In genomic region chr2:16614314-16614860, GRCh38 we compare ENCODE assay signal across 14 cellular contexts. TPM values are rescaled to one million over a fixed set of nuclear protein-coding genes. Genes with fewer than 3 reads are reported as not detected.
DNase-seq lines count a peak whose midpoint lies in the region; ATAC-seq, FAIRE-seq and TF ChIP-seq lines count a peak whose summit lies in the region.
"Had no signal": no experiment of that assay in that cellular context is flagged by ENCODE, and none has a peak within 500 bp of the region (broad histone marks: within the 10 kb centered on the region; RNA-seq: fewer than 3 reads in every experiment).

No MANE protein-coding gene starts in this region.

- peak; percentile 66; the same call in 1 of the 2 replicates for TF ChIP-seq EP300 in K562 (IDR thresholded peaks at IDR 0.05; ENCODE audit: low read length)

- H3K27ac Mint-ChIP-seq in CD14-positive monocyte, result peak overlapping the region in 6 of 7 donors; percentile 1 to 43 (median 26)
- H3K27ac Mint-ChIP-seq: activated T-helper 17 cell treated with anti-CD3 and anti-CD28 coated beads, Interleukin-2, amount 50 U/mL, for 72 hours had no signal

- in situ Hi-C loops in K562 (cut with MboI), result loop anchor here (5.0 to 25.0 kb wide), 2 partner anchors 82 to 698 kb away; no protein-coding TSS in a partner anchor

- H3K36me3 ChIP-seq in K562 (ENCODE audit: control insufficient read depth, insufficient read depth, low read length), result no peaks in the 10 kb centered on the region
- no peaks in the 10 kb centered on the region for H3K36me3 ChIP-seq in mucosa of rectum (ENCODE audit: control insufficient read depth in 2 of 2, insufficient read depth in 2 of 2, low read length in 2 of 2)

- peaks cover 0 to 2% (median 0%) of the 10 kb centered on the region in 7 donors for H3K9me3 Mint-ChIP-seq in CD14-positive monocyte
- H3K9me3 Mint-ChIP-seq: activated T-helper 17 cell treated with anti-CD3 and anti-CD28 coated beads, Interleukin-2, amount 50 U/mL, for 72 hours; neural crest cell had no signal

- CTCF ChIA-PET in K562 (lab: Yijun Ruan, JAX; ENCODE audit: low intra/inter-chr PET ratio), result interaction anchor here (4.8 kb wide), 1 partner anchor 141 kb away, joined by 65 read pairs; no protein-coding TSS in a partner anchor

- no peaks in the 10 kb centered on the region for H3K9me3 ChIP-seq in K562 (replicated peaks; ENCODE audit: control insufficient read depth, insufficient read depth, low read depth, low read length)
- H3K9me3 ChIP-seq in mucosa of rectum (ENCODE audit: control insufficient read depth in 2 of 2, low read length in 2 of 2), result no peaks in the 10 kb centered on the region
- H3K9me3 ChIP-seq: Caco-2 had no signal

- POLR2A ChIA-PET in K562 (lab: Yijun Ruan, JAX), result interaction anchor here (0.6 to 1.0 kb wide), 2 partner anchors 143 to 744 kb away, joined by 3 to 4 read pairs; no protein-coding TSS in a partner anchor

- TF ChIP-seq CTCF in CD14-positive monocyte (IDR thresholded peaks at IDR 0.05) (no peak), K562 (IDR thresholded peaks at IDR 0.05 in 2 of 3, conservative IDR thresholded peaks at IDR 0.05 in 1 of 3; ENCODE audit: insufficient read depth in 2 of 3, low read depth in 1 of 3, low read length in 3 of 3) (no peak)

- ATAC-seq in K562 (peak; percentile 44), HG03521 (IDR thresholded peaks at IDR 0.05; ENCODE audit: unreplicated experiment) (no peak)
- ATAC-seq: activated T-helper 17 cell treated with anti-CD3 and anti-CD28 coated beads, Interleukin-2, amount 50 U/mL, for 72 hours had no signal

- peak overlapping the region; percentile 10; the same call in 1 of the 2 replicates for H3K4me2 ChIP-seq in K562 (ENCODE audit: insufficient read depth, low read length)
- H3K4me2 ChIP-seq: KMS-11 had no signal

- H2AFZ ChIP-seq in K562 (ENCODE audit: low read depth, low read length), result no peak overlapping the region

- 1% methylated on average over 10 of the region's 10 CpGs for WGBS in K562 (ENCODE audit: insufficient coverage, low coverage, missing lambda C conversion rate)

- TF ChIP-seq RAD21 in K562 (CRISPR knock-in tag; conservative IDR thresholded peaks at IDR 0.05 in 1 of 2, IDR thresholded peaks at IDR 0.05 in 1 of 2), result peak in 1 of 2 experiments; percentile 8; a peak in 1 of 4 replicates

- H3K9ac ChIP-seq in K562 (ENCODE audit: insufficient read depth in 1 of 2, low read depth in 2 of 2, low read length in 2 of 2), result no peak overlapping the region
- H3K9ac ChIP-seq in mucosa of rectum (ENCODE audit: low read depth in 1 of 2, low read length in 2 of 2), result no peak overlapping the region
- H3K9ac ChIP-seq: KMS-11 had no signal

- H3K4me3 Mint-ChIP-seq in CD14-positive monocyte, result no peak overlapping the region
- H3K4me3 Mint-ChIP-seq: activated T-helper 17 cell treated with anti-CD3 and anti-CD28 coated beads, Interleukin-2, amount 50 U/mL, for 72 hours; neural crest cell had no signal

- no TSS peak for BruUV-seq in K562 (replicated peaks; lab: Mats Ljungman, UMichigan)

- H3K27me3 ChIP-seq in K562 (ENCODE audit: control insufficient read depth in 2 of 2, insufficient read depth in 2 of 2, low read length in 2 of 2) (no peaks in the 10 kb centered on the region), mucosa of rectum (ENCODE audit: control insufficient read depth in 2 of 2, insufficient read depth in 2 of 2, low read length in 2 of 2) (no peaks in the 10 kb centered on the region)

- FAIRE-seq in K562 (lab: Jason Lieb, UNC), result no peak

- peak; percentile 14 for DNase-seq in CD14-positive monocyte (ENCODE audit: low spot score)
- peak; percentile 77 for DNase-seq in NCI-H1105 (lab: John Stamatoyannopoulos, UW)
- peak in 3 of 4 experiments; percentile 23 to 47 (median 30) for DNase-seq in K562 (ENCODE audit: extremely low read depth in 1 of 4, low spot score in 3 of 4)
- DNase-seq in activated gamma-delta T cell treated with Interleukin-2 at 50 U/mL for 16 hours, result no peak
- no peak for DNase-seq in iPS-NIHi11 (ENCODE audit: low spot score)
- DNase-seq in NCI-H1048 (lab: John Stamatoyannopoulos, UW), result no peak
- DNase-seq: Caco-2; stimulated activated CD4-positive, alpha-beta T cell treated with anti-CD3 and anti-CD28 coated beads, Interleukin-1b, Interleukin-23, amount 100 ng/mL, for 48 hours had no signal

- peaks cover 3 to 12% of the 10 kb centered on the region in 2 experiments; a peak in 2 of 5 replicates for H3K4me1 ChIP-seq in K562 (replicated peaks in 1 of 2; ENCODE audit: control insufficient read depth in 2 of 2, insufficient read depth in 2 of 2, low read length in 2 of 2)
- peaks cover 5% of the 10 kb centered on the region in 2 donors for H3K4me1 ChIP-seq in mucosa of rectum (ENCODE audit: control insufficient read depth in 2 of 2, insufficient read depth in 2 of 2, low read length in 2 of 2)
- H3K4me1 ChIP-seq: Caco-2 had no signal

- H3K4me3 ChIP-seq in K562 (no peak overlapping the region), mucosa of rectum (ENCODE audit: low read length in 2 of 2) (no peak overlapping the region)
- H3K4me3 ChIP-seq: coronary artery had no signal

- no peaks in the 10 kb centered on the region for H3K27me3 Mint-ChIP-seq in CD14-positive monocyte (ENCODE audit: low read depth in 3 of 3)

- no peaks in the 10 kb centered on the region for H4K20me1 ChIP-seq in K562 (replicated peaks; ENCODE audit: control insufficient read depth, insufficient read depth, low read length)

- H3K27ac ChIP-seq in K562 (ENCODE audit: extremely low read depth, low read depth, low read length) (no peak overlapping the region), mucosa of rectum (ENCODE audit: low read depth in 2 of 2, low read length in 2 of 2) (peak overlapping the region; percentile 5 to 12)
- H3K27ac ChIP-seq: KMS-11 had no signal

- H3K79me2 ChIP-seq in K562 (ENCODE audit: control insufficient read depth, insufficient read depth, low read length), result no peaks in the 10 kb centered on the region

- no peaks in the 10 kb centered on the region for H3K9me1 ChIP-seq in K562 (ENCODE audit: control insufficient read depth, insufficient read depth, low read length)

- TF ChIP-seq POLR2A in K562 (conservative IDR thresholded peaks at IDR 0.05), result no peak

- intact Hi-C loops in CD14-positive monocyte (cut with micrococcal nuclease) (loop anchor here (5.0 kb wide), 2 partner anchors 113 to 143 kb away; no protein-coding TSS in a partner anchor), K562 (cut with micrococcal nuclease) (loop anchor here (5.0 kb wide), 1 partner anchor 288 kb away; no protein-coding TSS in a partner anchor)

- H3K4me1 Mint-ChIP-seq in CD14-positive monocyte, result peaks cover 65% of the 10 kb centered on the region
- H3K4me1 Mint-ChIP-seq: activated T-helper 17 cell treated with anti-CD3 and anti-CD28 coated beads, Interleukin-2, amount 50 U/mL, for 72 hours had no signal

- peaks cover 90 to 91% of the 10 kb centered on the region in 2 donors for H3K36me3 Mint-ChIP-seq in CD14-positive monocyte

TF ChIP-seq in K562, 482 proteins besides CTCF, POLR2A, EP300 and RAD21 (continues in another document):
- 0 out of 2 replicates have a peak, but pooled peaks have one; percentile 21 for TF ChIP-seq HDAC2 (IDR thresholded peaks at IDR 0.05)
- peak; percentile 43; the same call in 1 of the 2 replicates for TF ChIP-seq MTA3 (IDR thresholded peaks at IDR 0.05; ENCODE audit: borderline replicate concordance)
- TF ChIP-seq ADNP (tag; IDR thresholded peaks at IDR 0.05), result 0 out of 2 replicates have a peak, but pooled peaks have one; percentile 41
- peak; percentile 19; the same call in 1 of the 2 replicates for TF ChIP-seq CBFA2T2 (conservative IDR thresholded peaks at IDR 0.05)
- TF ChIP-seq BACH1 (tag; IDR thresholded peaks at IDR 0.05), result 0 out of 2 replicates have a peak, but pooled peaks have one; percentile 51
- 0 out of 2 replicates have a peak, but pooled peaks have one; percentile 62 for TF ChIP-seq ZNF584 (CRISPR knock-in tag; IDR thresholded peaks at IDR 0.05; ENCODE audit: low read depth)
- TF ChIP-seq ATF3 (IDR thresholded peaks at IDR 0.05), result peak; percentile 74; the same call in 1 of the 2 replicates
- no peak for TF ChIP-seq ATF3 (CRISPR knock-in tag; conservative IDR thresholded peaks at IDR 0.05)
- TF ChIP-seq ZNF644 (tag; IDR thresholded peaks at IDR 0.05; ENCODE audit: low read depth), result peak; percentile 78
- TF ChIP-seq HDAC3 (IDR thresholded peaks at IDR 0.05; ENCODE audit: borderline replicate concordance, partially characterized antibody), result no peak
- TF ChIP-seq CBFA2T3 (IDR thresholded peaks at IDR 0.05), result peak; percentile 48; the same call in 1 of the 2 replicates
- TF ChIP-seq NCOA4 (IDR thresholded peaks at IDR 0.05; ENCODE audit: partially characterized antibody), result no peak
- no peak for TF ChIP-seq XRCC3 (IDR thresholded peaks at IDR 0.05)
- peak; percentile 44; the same call in 1 of the 2 replicates for TF ChIP-seq MTA1 (IDR thresholded peaks at IDR 0.05; ENCODE audit: borderline replicate concordance)

RNA-seq across cellular contexts. Expression of gene CYRIA, which starts 51.2 kb away (rescaled TPM):
- polyA plus RNA-seq in CD14-positive monocyte (100 to 1,000 TPM in 1 of 2 donors, 10 to 100 TPM in 1; 72.4 to 101 TPM), K562 (2011; rRNA removed) (0.84 and 1.1 TPM in 2 replicates), K562 (2014; fragmentation: Illumina TruSeq; extraction: Trizol) (2.4 and 4.0 TPM in 2 replicates), K562 (2014; fragmentation: Nextera tagmentation; extraction: Ambion mirVana) (1 to 10 TPM; 2.8 to 3.3 TPM), K562 (2014; rRNA removed) (1.3 and 3.0 TPM in 2 replicates)
- 0.11 and 0.46 TPM in 2 replicates for total RNA-seq in K562 (2011; cell fraction: chromatin; rRNA removed; ENCODE audit: low replicate concordance)
- under 0.01 TPM in 1 of 2 replicates, not detected in the other for total RNA-seq in K562 (2011; cell fraction: nucleolus; rRNA removed)
- total RNA-seq in K562 (2011; cell fraction: nucleoplasm; rRNA removed), result 0.15 TPM in 1 of 2 replicates, not detected in the other
- total RNA-seq in K562 (2014; rRNA removed) (0.98 and 1.1 TPM in 2 replicates), K562 (2014; rRNA removed; fragmentation: Illumina TruSeq; extraction: Trizol) (2.6 and 2.7 TPM in 2 replicates), K562 (2015; rRNA removed; fragmentation: Illumina TruSeq; extraction: Trizol) (4.9 and 5.6 TPM in 2 replicates), K562 (2021) (2.8 and 4.9 TPM in 2 replicates)
- 0.21 and 0.47 TPM in 2 replicates for polyA plus RNA-seq in K562 (2011; cell fraction: cytosol; rRNA removed)
- 0.65 and 1.3 TPM in 2 replicates for polyA plus RNA-seq in K562 (2011; cell fraction: nucleus; rRNA removed)
- 3.7 and 12.1 TPM in 2 replicates for polyA plus RNA-seq in K562 (2012)
- 1.2 TPM in 2 replicates for polyA minus RNA-seq in K562 (2011; rRNA and poly(A)+ RNA removed)
- polyA minus RNA-seq in K562 (2011; cell fraction: cytosol; rRNA and poly(A)+ RNA removed), result 0.36 TPM in 1 of 2 replicates, not detected in the other
- 0.78 and 0.81 TPM in 2 replicates for polyA minus RNA-seq in K562 (2011; cell fraction: nucleus; rRNA and poly(A)+ RNA removed)

Comparison
In these comparisons a context has a peak if more than half of its experiments do, and no peak if none do; other contexts are left out.
1. DNase-seq: peak in CD14-positive monocyte (single experiment), NCI-H1105 (single experiment) and K562 (3 of 4); none in activated gamma-delta T cell treated with Interleukin-2 at 50 U/mL for 16 hours (single experiment), iPS-NIHi11 (single experiment) and NCI-H1048 (single experiment).
2. RNA of gene CYRIA, which starts 51.2 kb away (polyA plus RNA-seq): 72.4 to 101 TPM in CD14-positive monocyte; 0.21 to 12.1 TPM in K562; every median in the first group is over 4 times any median in the second.